In genomic region chrX:151359931-151360871, GRCh38 we compare ENCODE assay signal across 8 cellular contexts. TPM values are rescaled to one million over a fixed set of nuclear protein-coding genes. Genes with fewer than 3 reads are reported as not detected.
A peak's percentile ranks its signal among the peaks of the same experiment; 100 is the strongest.
DNase-seq lines count a peak whose midpoint lies in the region; ATAC-seq and TF ChIP-seq lines count a peak whose summit lies in the region.

No MANE protein-coding gene starts in this region.

- WGBS in lower leg skin, 2 donors, result 12 to 25% methylated on average over 14 to 19 of the region's 25 CpGs

- no peaks in the 10 kb centered on the region for H3K4me1 ChIP-seq in HEK293 (ENCODE audit: control insufficient read depth, insufficient read depth, low read length)

- no peak overlapping the region for H3K27ac ChIP-seq in HEK293 (ENCODE audit: extremely low read depth, low read depth, low read length)

- DNase-seq in NCI-H69 (lab: John Stamatoyannopoulos, UW) (peak; percentile 45), germinal center (ENCODE audit: low spot score) (peak; percentile 34), putamen (ENCODE audit: low spot score) (peak; percentile 2), lower leg skin (ENCODE audit: low spot score in 2 of 2) (no peak)
- peak; percentile 49 for DNase-seq in activated T-cell treated with anti-CD3 and anti-CD28 coated beads, Interleukin-2, amount 50 U/mL, for 1 hour

- POLR2A ChIA-PET in HEK293 (lab: Yijun Ruan, JAX), result no interaction called here

- no peak overlapping the region for H3K4me3 ChIP-seq in HEK293 (ENCODE audit: low read depth, low read length)
- H3K4me3 ChIP-seq in lower leg skin (ENCODE audit: low read depth, poor library complexity, severe bottlenecking), result no peak overlapping the region

- CTCF ChIA-PET in HEK293 (lab: Yijun Ruan, JAX), result interaction anchor here (0.5 to 2.5 kb wide), 23 partner anchors 9 to 367 kb away, joined by 3 to 16 read pairs (median 3); no protein-coding TSS in a partner anchor

- no peaks in the 10 kb centered on the region for H3K36me3 ChIP-seq in HEK293 (ENCODE audit: control insufficient read depth in 2 of 2, insufficient read depth in 1 of 2, low read length in 2 of 2)

- no peaks in the 10 kb centered on the region; the same call in 1 of the 2 replicates for H3K9me3 ChIP-seq in HEK293 (ENCODE audit: control insufficient read depth, insufficient read depth, low read depth, low read length)

- ATAC-seq in HG02571 (IDR thresholded peaks at IDR 0.05; ENCODE audit: unreplicated experiment), result no peak

- TF ChIP-seq POLR2A in lower leg skin (IDR thresholded peaks at IDR 0.05), result no peak

- TF ChIP-seq CTCF in GM12872 (IDR thresholded peaks at IDR 0.05; ENCODE audit: insufficient read depth, low read depth, low read length) (peak; percentile 78), HEK293 (tag by site-specific recombination; IDR thresholded peaks at IDR 0.05) (peak; percentile 49; the same call in 1 of the 2 replicates), lower leg skin (IDR thresholded peaks at IDR 0.05) (no peak)

- intact Hi-C loops in lower leg skin (cut with DNase I; ENCODE audit: low total_unique reads), result no loop called here

TF ChIP-seq in HEK293, 187 proteins besides CTCF, POLR2A, EP300 and RAD21:
- TF ChIP-seq SALL2 (tag by site-specific recombination; IDR thresholded peaks at IDR 0.05; ENCODE audit: borderline replicate concordance) (no peak), ZNF335 (tag by site-specific recombination; conservative IDR thresholded peaks at IDR 0.05) (peak; percentile 44), ZNF654 (tag by site-specific recombination; IDR thresholded peaks at IDR 0.05; ENCODE audit: low read depth) (peak; percentile 62), ZNF521 (tag by site-specific recombination; IDR thresholded peaks at IDR 0.05) (no peak), ZBTB8A (tag by site-specific recombination; IDR thresholded peaks at IDR 0.05) (peak; percentile 78), PRDM1 (tag by site-specific recombination; IDR thresholded peaks at IDR 0.05) (no peak), HIC1 (tag by site-specific recombination; IDR thresholded peaks at IDR 0.05) (peak; percentile 25; the same call in 1 of the 2 replicates)

RNA-seq across cellular contexts. Expression of gene VMA21, which starts 36.8 kb away (rescaled TPM):
- total RNA-seq in lower leg skin, result 10 to 100 TPM; 21.0 to 32.6 (median 29.7) TPM

Comparison
In these comparisons a context has a peak if more than half of its experiments do, and no peak if none do; other contexts are left out.
1. CTCF ChIP-seq: peak in GM12872 (single experiment) and HEK293 (single experiment); none in lower leg skin (0 of 3).
2. DNase-seq: peak in NCI-H69 (single experiment), activated T-cell treated with anti-CD3 and anti-CD28 coated beads, Interleukin-2, amount 50 U/mL, for 1 hour (single experiment), germinal center (single experiment) and putamen (single experiment); none in lower leg skin (0 of 2).